11 cellular contexts compared by ENCODE assay signal in the genomic region with DNA sequence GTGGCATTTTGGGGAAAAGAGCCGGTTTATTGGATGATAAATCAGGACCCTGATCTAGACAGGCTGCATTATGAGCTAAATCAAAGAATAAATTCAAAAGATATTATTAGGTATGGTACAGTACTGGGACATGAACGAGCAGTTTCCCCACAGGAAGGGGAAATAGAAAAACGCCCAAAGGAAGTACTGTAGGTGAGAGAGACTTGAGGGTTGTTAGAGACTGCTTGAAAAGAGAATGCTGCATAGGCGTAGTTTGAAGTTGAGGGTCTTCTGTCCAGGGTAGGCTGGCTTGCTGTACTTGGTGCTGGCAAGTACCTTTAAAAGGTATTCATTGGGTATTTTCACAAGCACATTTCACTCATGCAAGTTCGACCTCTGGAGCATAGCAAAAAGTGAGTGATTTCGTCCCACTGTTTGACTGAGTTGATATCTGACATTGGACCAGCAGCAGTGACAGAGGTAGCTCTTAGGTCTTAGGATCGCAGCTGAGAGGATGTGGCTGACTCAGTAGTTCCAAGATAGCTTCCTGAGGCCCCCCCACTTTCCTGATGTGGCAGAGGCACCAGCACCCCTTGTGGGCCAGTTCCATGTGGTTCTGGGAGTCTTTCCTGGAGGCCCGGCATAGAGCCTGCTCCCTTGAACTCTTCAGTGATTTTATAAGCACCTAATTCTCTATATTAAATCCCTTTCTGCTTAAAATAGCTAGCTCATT.
DNase-seq lines count a peak whose midpoint lies in the region; ATAC-seq and TF ChIP-seq lines count a peak whose summit lies in the region.
"Had no signal": no experiment of that assay in that cellular context is flagged by ENCODE, and none has a peak within 500 bp of the region (broad histone marks: within the 10 kb centered on the region; RNA-seq: fewer than 3 reads in every experiment).

No MANE protein-coding gene starts in this region.

- H3K79me2 ChIP-seq in hepatocyte, result peaks cover 19% of the 10 kb centered on the region

- H3K4me1 Mint-ChIP-seq in activated T-helper 2 cell treated with anti-CD3 and anti-CD28 coated beads, Interferon-gamma antibody, Interleukin-2, Interleukin-4, amounts not matched to agents 10 μg/mL and 5 μg/mL and 100 μg/mL, durations not matched to agents 14 hours and 24 hours and 36 hours (ENCODE audit: low read depth), result peaks cover 73% of the 10 kb centered on the region

- H3K4me2 ChIP-seq in hepatocyte, result no peak overlapping the region

- peak overlapping the region; percentile 91 for H3K27ac Mint-ChIP-seq in activated T-helper 2 cell treated with anti-CD3 and anti-CD28 coated beads, Interferon-gamma antibody, Interleukin-2, Interleukin-4, amounts not matched to agents 10 μg/mL and 5 μg/mL and 100 μg/mL, durations not matched to agents 14 hours and 24 hours and 36 hours

- no peaks in the 10 kb centered on the region for H3K9me2 ChIP-seq in hepatocyte (replicated peaks; ENCODE audit: insufficient read depth)

- H3K36me3 ChIP-seq in hepatocyte (replicated peaks; ENCODE audit: insufficient read depth, low read depth), result no peaks in the 10 kb centered on the region

- peak overlapping the region; percentile 33 for H3K27ac ChIP-seq in hepatocyte

- no peak overlapping the region for H3K4me3 ChIP-seq in hepatocyte

- no peak overlapping the region for H2AFZ ChIP-seq in hepatocyte

- H3K27me3 Mint-ChIP-seq in activated T-helper 2 cell treated with anti-CD3 and anti-CD28 coated beads, Interferon-gamma antibody, Interleukin-2, Interleukin-4, amounts not matched to agents 10 μg/mL and 5 μg/mL and 100 μg/mL, durations not matched to agents 14 hours and 24 hours and 36 hours (ENCODE audit: low read depth), result no peaks in the 10 kb centered on the region

- H3K27me3 ChIP-seq in hepatocyte, result no peaks in the 10 kb centered on the region

- H4K20me1 ChIP-seq in hepatocyte (ENCODE audit: insufficient read depth, poor library complexity, severe bottlenecking), result no peaks in the 10 kb centered on the region

- intact Hi-C loops in activated T-helper 2 cell treated with anti-CD3 and anti-CD28 coated beads, Interferon-gamma antibody, Interleukin-2, Interleukin-4, amounts not matched to agents 10 μg/mL and 5 μg/mL and 100 μg/mL, durations not matched to agents 14 hours and 24 hours and 36 hours (cut with micrococcal nuclease), result loop anchor here (1.0 kb wide), 1 partner anchor 8 kb away; no protein-coding TSS in a partner anchor

- WGBS in hepatocyte (ENCODE audit: low lambda C conversion rate, missing lambda C conversion rate), result 72% methylated on average over 8 of the region's 8 CpGs

- no peaks in the 10 kb centered on the region for H3K9me3 ChIP-seq in hepatocyte (ENCODE audit: low read depth)

- no peak for TF ChIP-seq CTCF in hepatocyte (IDR thresholded peaks at IDR 0.05; ENCODE audit: poor library complexity)

- peak overlapping the region; percentile 71 for H3K4me3 Mint-ChIP-seq in activated T-helper 2 cell treated with anti-CD3 and anti-CD28 coated beads, Interferon-gamma antibody, Interleukin-2, Interleukin-4, amounts not matched to agents 10 μg/mL and 5 μg/mL and 100 μg/mL, durations not matched to agents 14 hours and 24 hours and 36 hours (ENCODE audit: low read depth)

- ATAC-seq in stimulated activated naive CD8-positive, alpha-beta T cell treated with anti-CD3 and anti-CD28 coated beads, Interleukin-15, Interleukin-2, amounts not matched to agents 100 U/mL and 50 U/mL, for 24 hours, result peak; percentile 41
- no peak for ATAC-seq in HG02840 (IDR thresholded peaks at IDR 0.05; ENCODE audit: low FRiP score, unreplicated experiment)

- H3K36me3 Mint-ChIP-seq in activated T-helper 2 cell treated with anti-CD3 and anti-CD28 coated beads, Interferon-gamma antibody, Interleukin-2, Interleukin-4, amounts not matched to agents 10 μg/mL and 5 μg/mL and 100 μg/mL, durations not matched to agents 14 hours and 24 hours and 36 hours (ENCODE audit: low read depth), result peaks cover 26% of the 10 kb centered on the region

- H3K4me1 ChIP-seq in hepatocyte (ENCODE audit: insufficient read depth), result peaks cover 24% of the 10 kb centered on the region

- H3K9me3 Mint-ChIP-seq in activated T-helper 2 cell treated with anti-CD3 and anti-CD28 coated beads, Interferon-gamma antibody, Interleukin-2, Interleukin-4, amounts not matched to agents 10 μg/mL and 5 μg/mL and 100 μg/mL, durations not matched to agents 14 hours and 24 hours and 36 hours, result no peaks in the 10 kb centered on the region

- peak; percentile 4 for DNase-seq in NK-92 treated with Interleukin-12 subunit alpha and Interleukin-12 subunit beta, amount 100 ng/mL, for 24 hours (lab: John Stamatoyannopoulos, UW)
- DNase-seq in NK-92 (lab: John Stamatoyannopoulos, UW; ENCODE audit: unreplicated experiment) (no peak), hepatocyte (ENCODE audit: low spot score) (no peak), NCI-H2196 treated with DMSO at 0.1 percent for 48 hours (lab: John Stamatoyannopoulos, UW; ENCODE audit: unreplicated experiment) (no peak), superior temporal gyrus (ENCODE audit: extremely low spot score) (no peak)
- DNase-seq in activated T-helper 2 cell treated with anti-CD3 and anti-CD28 coated beads, Interferon-gamma antibody, Interleukin-2, Interleukin-4, amounts not matched to agents 10 μg/mL and 5 μg/mL and 100 μg/mL, durations not matched to agents 14 hours and 24 hours and 36 hours (ENCODE audit: low spot score), result no peak
- DNase-seq in stimulated activated naive CD8-positive, alpha-beta T cell treated with anti-CD3 and anti-CD28 coated beads, Interleukin-15, Interleukin-2, amounts not matched to agents 100 U/mL and 50 U/mL, for 24 hours, result peak; percentile 49
- DNase-seq: 8988T, retina, T1000 had no signal

Comparison
In these comparisons a context has a peak if more than half of its experiments do, and no peak if none do; other contexts are left out.
1. DNase-seq: peak in NK-92 treated with Interleukin-12 subunit alpha and Interleukin-12 subunit beta, amount 100 ng/mL, for 24 hours (single experiment) and stimulated activated naive CD8-positive, alpha-beta T cell treated with anti-CD3 and anti-CD28 coated beads, Interleukin-15, Interleukin-2, amounts not matched to agents 100 U/mL and 50 U/mL, for 24 hours (single experiment); none in NK-92 (single experiment), activated T-helper 2 cell treated with anti-CD3 and anti-CD28 coated beads, Interferon-gamma antibody, Interleukin-2, Interleukin-4, amounts not matched to agents 10 μg/mL and 5 μg/mL and 100 μg/mL, durations not matched to agents 14 hours and 24 hours and 36 hours (single experiment), hepatocyte (single experiment), NCI-H2196 treated with DMSO at 0.1 percent for 48 hours (single experiment) and superior temporal gyrus (single experiment).